31 cellular contexts compared by ENCODE assay signal in the genomic region with DNA sequence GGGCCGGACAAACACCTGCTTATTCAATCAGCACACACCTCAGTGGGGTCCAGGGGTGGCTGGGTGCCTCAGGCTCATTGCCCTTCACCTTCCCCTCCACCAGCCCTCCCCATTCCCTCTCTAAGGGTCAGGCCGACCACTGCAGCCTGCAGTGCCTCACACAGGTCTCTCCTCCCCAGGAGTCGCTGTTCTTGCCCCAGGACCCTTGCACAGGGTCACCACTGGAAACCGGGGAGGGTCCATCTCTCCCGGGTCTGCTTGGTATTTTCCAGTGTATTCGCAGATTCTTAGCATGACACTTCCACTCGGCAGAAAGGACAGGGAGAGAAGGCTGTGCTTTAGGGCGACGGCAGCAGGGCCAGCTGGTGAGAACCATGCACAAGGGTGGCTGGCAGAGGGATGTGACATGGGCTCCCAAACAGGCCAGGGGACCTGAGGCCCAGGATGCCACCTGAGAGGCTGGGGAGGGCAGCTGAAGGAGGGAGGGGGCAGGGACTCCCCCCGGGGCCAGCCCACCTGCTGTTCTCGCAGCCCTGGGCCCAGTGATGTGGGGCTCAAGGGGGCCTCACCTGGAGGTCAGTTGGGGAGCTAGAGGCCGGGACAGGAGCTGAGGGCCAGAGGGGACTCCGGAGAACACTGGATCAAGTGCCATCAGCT. TPM values are rescaled to one million over a fixed set of nuclear protein-coding genes. Genes with fewer than 3 reads are reported as not detected.
"Had no signal": no experiment of that assay in that cellular context is flagged by ENCODE, and none has a peak within 500 bp of the region (broad histone marks: within the 10 kb centered on the region; RNA-seq: fewer than 3 reads in every experiment).

No MANE protein-coding gene starts in this region.

- H3K79me2 ChIP-seq: parathyroid adenoma had no signal

- DNase-seq: activated CD4-positive, alpha-beta T cell treated with anti-CD3 and anti-CD28 coated beads for 48 hours; activated CD4-positive, alpha-beta T cell treated with anti-CD3 and anti-CD28 coated beads, Interleukin-2, amount 50 U/mL, for 48 hours; activated CD8-positive, alpha-beta memory T cell treated with anti-CD3 and anti-CD28 coated beads for 24 hours; activated effector memory CD4-positive, alpha-beta T cell treated with anti-CD3 and anti-CD28 coated beads, Interleukin-2, amount 50 U/mL, for 16 hours; activated naive CD4-positive, alpha-beta T cell treated with anti-CD3 and anti-CD28 coated beads for 36 hours; activated naive CD8-positive, alpha-beta T cell treated with anti-CD3 and anti-CD28 coated beads for 36 hours; adrenal gland; aorta; body of pancreas; cortex of kidney; effector memory CD8-positive, alpha-beta T cell; head of caudate nucleus; naive B cell; occipital lobe; stimulated activated CD4-positive, alpha-beta T cell treated with anti-CD3 and anti-CD28 coated beads, Interleukin-4, amount 100 ng/mL, for 24 hours; stimulated activated naive CD8-positive, alpha-beta T cell treated with anti-CD3 and anti-CD28 coated beads, Interleukin-15, amount 100 ng/mL, for 72 hours; T-helper 17 cell; T1000; uterus; WERI-Rb-1 had no signal

- H3K9ac ChIP-seq: parathyroid adenoma had no signal

- H3K4me1 ChIP-seq: adrenal gland, body of pancreas, parathyroid adenoma, uterus had no signal

- ATAC-seq: activated CD4-positive, CD25-positive, alpha-beta regulatory T cell treated with anti-CD3 and anti-CD28 coated beads, Interleukin-2, amount 50 U/mL, for 24 hours; body of pancreas; effector memory CD8-positive, alpha-beta T cell; left lobe of liver; stimulated activated memory B cell treated with anti-CD40 and anti-IgM and Interleukin-4, amounts not matched to agents 10 μg/mL and 1 μg/mL and 100 μg/mL, for 72 hours; stimulated activated naive CD8-positive, alpha-beta T cell treated with anti-CD3 and anti-CD28 coated beads, Interleukin-15, amount 100 ng/mL, for 72 hours; T-helper 17 cell had no signal

- H3K36me3 ChIP-seq: adrenal gland, cardiac muscle cell, uterus, WERI-Rb-1 had no signal

- H3K27ac ChIP-seq: adrenal gland, body of pancreas, cardiac muscle cell, parathyroid adenoma, skin epidermis, uterus, WERI-Rb-1 had no signal

- H3K27me3 ChIP-seq: adrenal gland, body of pancreas, cardiac muscle cell, uterus had no signal

- H3K9me3 ChIP-seq: adrenal gland, body of pancreas, uterus had no signal

- H3K4me3 ChIP-seq: adrenal gland, body of pancreas, cardiac muscle cell, skin epidermis, uterus had no signal

- H2AFZ ChIP-seq: parathyroid adenoma had no signal

RNA-seq across cellular contexts. Expression of a gene that starts 16.1 kb away (rescaled TPM):
- total RNA-seq: activated naive CD4-positive, alpha-beta T cell treated with anti-CD3 and anti-CD28 coated beads for 36 hours; activated naive CD8-positive, alpha-beta T cell treated with anti-CD3 and anti-CD28 coated beads for 36 hours; chondrocyte; fibroblast of lung; kidney epithelial cell; T-helper 17 cell had no signal
- polyA plus RNA-seq: fibroblast of lung, neural cell had no signal

RNA-seq across cellular contexts. Expression of a gene that starts 21.1 kb away (rescaled TPM):
- total RNA-seq: activated naive CD4-positive, alpha-beta T cell treated with anti-CD3 and anti-CD28 coated beads for 36 hours; activated naive CD8-positive, alpha-beta T cell treated with anti-CD3 and anti-CD28 coated beads for 36 hours; activated T-helper 1 cell treated with anti-CD3 and anti-CD28 coated beads, Interleukin-12 subunit alpha, Interleukin-12 subunit beta, Interleukin-2, Interleukin-4 antibody, amounts not matched to agents 30 ng/mL and 10 ng/mL and 1 ng/mL, durations not matched to agents 14 hours and 24 hours and 36 hours had no signal
